Comparison of ENCODE assay signal across 17 cellular contexts in genomic region chr11:108727665-108728064, GRCh38.
DNase-seq lines count a peak whose midpoint lies in the region; ATAC-seq, FAIRE-seq and TF ChIP-seq lines count a peak whose summit lies in the region.
"Had no signal": no experiment of that assay in that cellular context is flagged by ENCODE, and none has a peak within 500 bp of the region (broad histone marks: within the 10 kb centered on the region; RNA-seq: fewer than 3 reads in every experiment).

No MANE protein-coding gene starts in this region.

- DNase-seq in GM12891 (ENCODE audit: insufficient read length, low spot score) (no peak), sigmoid colon (no peak), globus pallidus (ENCODE audit: low spot score) (no peak)
- DNase-seq: activated gamma-delta T cell treated with Interleukin-2 at 50 U/mL for 16 hours, endodermal cell, foreskin melanocyte, immature natural killer cell, NCI-H226, nucleus accumbens had no signal

- peak; percentile 31 for FAIRE-seq in GM12891 (lab: Jason Lieb, UNC)

- H3K4me3 ChIP-seq in OCI-LY3 (ENCODE audit: low read length), result no peak overlapping the region
- H3K4me3 ChIP-seq in sigmoid colon, result no peak overlapping the region
- H3K4me3 ChIP-seq: BLaER1 treated with 17β-estradiol and CSF1 and Interleukin-3, amounts not matched to agents 10 nM and 100 nM; breast epithelium; skin epidermis had no signal

- WGBS in sigmoid colon, 2 donors, result 85 to 86% methylated on average over 3 of the region's 3 CpGs

- TF ChIP-seq CTCF in OCI-LY3 (IDR thresholded peaks at IDR 0.05; ENCODE audit: low read depth, low read length), result no peak
- no peak for TF ChIP-seq CTCF in sigmoid colon (IDR thresholded peaks at IDR 0.05)

- peaks cover 46% of the 10 kb centered on the region for H3K79me2 ChIP-seq in OCI-LY3 (ENCODE audit: low read length)

- ATAC-seq in GM18868 (IDR thresholded peaks at IDR 0.05; ENCODE audit: unreplicated experiment), result peak; percentile 53
- peak; percentile 48 for ATAC-seq in HG02678 (IDR thresholded peaks at IDR 0.05; ENCODE audit: unreplicated experiment)
- no peak for ATAC-seq in GM18498 (IDR thresholded peaks at IDR 0.05; ENCODE audit: unreplicated experiment)
- no peak for ATAC-seq in GM18873 (IDR thresholded peaks at IDR 0.05; ENCODE audit: low FRiP score, unreplicated experiment)

- TF ChIP-seq POLR2A in GM12891 (IDR thresholded peaks at IDR 0.05; ENCODE audit: low read depth, low read length) (no peak), sigmoid colon (IDR thresholded peaks at IDR 0.05) (no peak)

- H2AFZ ChIP-seq in OCI-LY3 (ENCODE audit: low read depth, low read length), result no peak overlapping the region

- intact Hi-C loops in sigmoid colon (cut with DNase I), result no loop called here

- H3K4me2 ChIP-seq in OCI-LY3 (ENCODE audit: low read length), result peak overlapping the region; percentile 52
- H3K4me2 ChIP-seq: BLaER1 treated with 17β-estradiol and CSF1 and Interleukin-3, amounts not matched to agents 10 nM and 100 nM had no signal

- H3K4me1 ChIP-seq in OCI-LY3 (ENCODE audit: low read length), result peaks cover 32% of the 10 kb centered on the region
- peaks cover 0 to 11% (median 3%) of the 10 kb centered on the region in 4 donors for H3K4me1 ChIP-seq in sigmoid colon
- H3K4me1 ChIP-seq: breast epithelium had no signal

- H3K27ac ChIP-seq in OCI-LY3 (ENCODE audit: low read length), result no peak overlapping the region
- no peak overlapping the region for H3K27ac ChIP-seq in sigmoid colon
- H3K27ac ChIP-seq: BLaER1 treated with 17β-estradiol and CSF1 and Interleukin-3, amounts not matched to agents 10 nM and 100 nM; breast epithelium; skin epidermis had no signal

- H3K9ac ChIP-seq in OCI-LY3 (ENCODE audit: low read length), result no peak overlapping the region
- H3K9ac ChIP-seq: BLaER1 treated with 17β-estradiol and CSF1 and Interleukin-3, amounts not matched to agents 10 nM and 100 nM had no signal

- peaks cover 26% of the 10 kb centered on the region for H3K36me3 ChIP-seq in OCI-LY3 (replicated peaks; ENCODE audit: low read depth, low read length)
- H3K36me3 ChIP-seq in sigmoid colon, result peaks cover 0 to 6% (median 0%) of the 10 kb centered on the region in 4 donors
- H3K36me3 ChIP-seq: breast epithelium had no signal

- TF ChIP-seq EP300 in sigmoid colon (IDR thresholded peaks at IDR 0.05), result no peak

- H3K27me3 ChIP-seq in OCI-LY3 (ENCODE audit: low read depth, low read length) (no peaks in the 10 kb centered on the region), sigmoid colon (no peaks in the 10 kb centered on the region)
- H3K27me3 ChIP-seq: BLaER1 treated with 17β-estradiol and CSF1 and Interleukin-3, amounts not matched to agents 10 nM and 100 nM; breast epithelium had no signal

- H4K20me1 ChIP-seq in OCI-LY3 (ENCODE audit: insufficient read depth, low read length), result peaks cover 21% of the 10 kb centered on the region

- H3K9me3 ChIP-seq in OCI-LY3 (ENCODE audit: insufficient read depth, low read length), result no peaks in the 10 kb centered on the region
- no peaks in the 10 kb centered on the region for H3K9me3 ChIP-seq in sigmoid colon
- H3K9me3 ChIP-seq: breast epithelium had no signal

TF ChIP-seq in GM12891, 5 proteins besides CTCF, POLR2A, EP300 and RAD21:
- TF ChIP-seq POLR2AphosphoS5 (IDR thresholded peaks at IDR 0.05; ENCODE audit: low read depth, low read length), result no peak
- TF ChIP-seq POU2F2 (IDR thresholded peaks at IDR 0.05; ENCODE audit: low read depth, low read length), result no peak
- no peak for TF ChIP-seq TAF1 (IDR thresholded peaks at IDR 0.05; ENCODE audit: low read depth, low read length)
- no peak for TF ChIP-seq PAX5 (IDR thresholded peaks at IDR 0.05; ENCODE audit: insufficient read depth, low read length, severe bottlenecking)
- TF ChIP-seq SPI1 (IDR thresholded peaks at IDR 0.05; ENCODE audit: low read depth, low read length), result no peak

Comparison
In these comparisons a context has a peak if more than half of its experiments do, and no peak if none do; other contexts are left out.
1. ATAC-seq: peak in GM18868 (single experiment) and HG02678 (single experiment); none in GM18498 (single experiment) and GM18873 (single experiment).